In genomic region chr1:21320410-21321107, GRCh38 we compare ENCODE assay signal across 15 cellular contexts. TPM values are rescaled to one million over a fixed set of nuclear protein-coding genes. Genes with fewer than 3 reads are reported as not detected.
DNase-seq lines count a peak whose midpoint lies in the region; ATAC-seq, FAIRE-seq and TF ChIP-seq lines count a peak whose summit lies in the region.
"Had no signal": no experiment of that assay in that cellular context is flagged by ENCODE, and none has a peak within 500 bp of the region (broad histone marks: within the 10 kb centered on the region; RNA-seq: fewer than 3 reads in every experiment).

No MANE protein-coding gene starts in this region.

- H4K5ac ChIP-seq in IMR-90 (ENCODE audit: low read depth, low read length), result peak overlapping the region; percentile 57

- ATAC-seq in IMR-90 (ENCODE audit: low read depth), result no peak
- ATAC-seq: activated T-cell treated with anti-CD3 and anti-CD28 coated beads, Interleukin-2, amount 50 U/mL, for 4 hours had no signal

- H3K79me1 ChIP-seq in IMR-90 (ENCODE audit: low read depth in 1 of 2, low read length in 2 of 2), result peaks cover 45 to 93% of the 10 kb centered on the region in 2 experiments
- H3K79me1 ChIP-seq in mesenchymal stem cell (replicated peaks; ENCODE audit: low read length, poor library complexity, severe bottlenecking), result peaks cover 34% of the 10 kb centered on the region

- peak overlapping the region in 3 of 5 experiments; percentile 65 to 86 (median 80) for H3K27ac Mint-ChIP-seq in brain
- H3K27ac Mint-ChIP-seq: stimulated activated naive CD8-positive, alpha-beta T cell treated with anti-CD3 and anti-CD28 coated beads, Interleukin-15, Interleukin-2, amounts not matched to agents 100 ng/mL and 50 ng/mL, for 24 hours had no signal

- H3K9me3 ChIP-seq in IMR-90 (ENCODE audit: control insufficient read depth, insufficient read depth, low read length), result no peaks in the 10 kb centered on the region
- H3K9me3 ChIP-seq in mesenchymal stem cell (ENCODE audit: control insufficient read depth, low read length), result no peaks in the 10 kb centered on the region
- H3K9me3 ChIP-seq in suprapubic skin, result no peaks in the 10 kb centered on the region
- H3K9me3 ChIP-seq in BE2C, result no peaks in the 10 kb centered on the region
- no peaks in the 10 kb centered on the region for H3K9me3 ChIP-seq in colonic mucosa
- no peaks in the 10 kb centered on the region for H3K9me3 ChIP-seq in kidney (ENCODE audit: control insufficient read depth in 1 of 2, low read length in 2 of 2)

- H2AK5ac ChIP-seq in IMR-90 (ENCODE audit: low read depth, low read length) (peak overlapping the region; percentile 92), mesenchymal stem cell (ENCODE audit: low read length, severe bottlenecking) (peak overlapping the region; percentile 82)

- peak overlapping the region; percentile 76; the same call in 1 of the 3 replicates for H2BK15ac ChIP-seq in IMR-90 (ENCODE audit: low read depth, low read length)
- H2BK15ac ChIP-seq in mesenchymal stem cell (ENCODE audit: low read depth, poor library complexity, severe bottlenecking), result peak overlapping the region; percentile 30

- peaks cover 45% of the 10 kb centered on the region for H3K9me1 ChIP-seq in IMR-90 (ENCODE audit: insufficient read depth, low read length)

- peaks cover 89% of the 10 kb centered on the region for H3K4me1 Mint-ChIP-seq in brain

- H3K27me3 ChIP-seq in IMR-90 (ENCODE audit: control insufficient read depth, insufficient read depth, low read length) (no peaks in the 10 kb centered on the region), mesenchymal stem cell (ENCODE audit: control insufficient read depth in 1 of 2, insufficient read depth in 1 of 2, low read length in 2 of 2) (no peaks in the 10 kb centered on the region), suprapubic skin (no peaks in the 10 kb centered on the region), BE2C (no peaks in the 10 kb centered on the region), colonic mucosa (no peaks in the 10 kb centered on the region)

- in situ Hi-C loops in IMR-90 (cut with MboI; ENCODE audit: low sequenced_read_pairs), result no loop called here

- CTCF ChIA-PET in IMR-90 (lab: Yijun Ruan, JAX), result interaction anchor here (1.8 kb wide), 1 partner anchor 18 kb away, joined by 5 read pairs; no protein-coding TSS in a partner anchor
- CTCF ChIA-PET in GM10248 (lab: Yijun Ruan, JAX), result interaction anchor here (0.8 to 7.2 kb wide), 7 partner anchors 9 to 66 kb away, joined by 3 to 95 read pairs (median 3); no protein-coding TSS in a partner anchor

- peak overlapping the region; percentile 94 for H3K4ac ChIP-seq in IMR-90 (ENCODE audit: low read depth, low read length)
- peak overlapping the region; percentile 50 to 99 for H3K4ac ChIP-seq in mesenchymal stem cell (ENCODE audit: low read depth in 1 of 2, low read length in 2 of 2)

- peak overlapping the region; percentile 64; the same call in 1 of the 2 replicates for H3K56ac ChIP-seq in IMR-90 (ENCODE audit: extremely low read depth, insufficient read depth, low read length)

- dilution Hi-C loops in IMR-90 (cut with HindIII; ENCODE audit: low sequenced_read_pairs, unreplicated experiment), result no loop called here

- TF ChIP-seq CTCF in IMR-90 (conservative IDR thresholded peaks at IDR 0.05; ENCODE audit: low read depth, low read length) (no peak), brain (conservative IDR thresholded peaks at IDR 0.05) (no peak), suprapubic skin (IDR thresholded peaks at IDR 0.05) (no peak), BE2C (IDR thresholded peaks at IDR 0.05; ENCODE audit: low read depth, low read length) (no peak), colonic mucosa (IDR thresholded peaks at IDR 0.05) (no peak), kidney (IDR thresholded peaks at IDR 0.05; ENCODE audit: borderline replicate concordance, extremely low read depth, insufficient read depth) (no peak), GM10248 (IDR thresholded peaks at IDR 0.05; ENCODE audit: control extremely low read depth, extremely low read depth, low read depth, missing control alignments) (no peak)

- H2AFZ ChIP-seq in IMR-90 (replicated peaks; ENCODE audit: low read length, poor library complexity), result no peak overlapping the region
- no peak overlapping the region for H2AFZ ChIP-seq in mesenchymal stem cell (ENCODE audit: low read depth, low read length)

- 0 out of 2 replicates have a peak, but pooled peaks cover 7% of the 10 kb centered on the region for H4K20me1 ChIP-seq in IMR-90 (ENCODE audit: insufficient read depth, low read length)

- intact Hi-C loops in IMR-90 (cut with micrococcal nuclease), result no loop called here
- intact Hi-C loops in colonic mucosa (cut with DNase I), result no loop called here
- intact Hi-C loops in kidney (cut with DNase I), result no loop called here

- H3K4me2 ChIP-seq in IMR-90 (ENCODE audit: low read depth, low read length) (peak overlapping the region; percentile 39), mesenchymal stem cell (ENCODE audit: low read length, poor library complexity, severe bottlenecking) (no peak overlapping the region)

- no peaks in the 10 kb centered on the region for H3K9me3 Mint-ChIP-seq in brain
- H3K9me3 Mint-ChIP-seq: activated T-cell treated with anti-CD3 and anti-CD28 coated beads, Interleukin-2, amount 50 U/mL, for 4 hours; stimulated activated naive CD8-positive, alpha-beta T cell treated with anti-CD3 and anti-CD28 coated beads, Interleukin-15, Interleukin-2, amounts not matched to agents 100 ng/mL and 50 ng/mL, for 24 hours had no signal

- H3K18ac ChIP-seq in IMR-90 (ENCODE audit: low read depth, low read length), result peak overlapping the region; percentile 68
- peak overlapping the region; percentile 58 to 96 for H3K18ac ChIP-seq in mesenchymal stem cell (ENCODE audit: low read depth in 1 of 2, low read length in 2 of 2)

- H2BK120ac ChIP-seq in IMR-90 (ENCODE audit: low read depth, low read length) (peak overlapping the region; percentile 88), mesenchymal stem cell (ENCODE audit: low read depth, low read length) (peak overlapping the region; percentile 86)

- no peak for TF ChIP-seq RAD21 in IMR-90 (IDR thresholded peaks at IDR 0.05; ENCODE audit: low read length)

- POLR2A ChIA-PET in IMR-90 (lab: Charles Lee; ENCODE audit: unreplicated experiment), result no interaction called here
- POLR2A ChIA-PET in GM10248 (lab: Yijun Ruan, JAX), result no interaction called here

- peak overlapping the region; percentile 78 for H2BK20ac ChIP-seq in IMR-90 (ENCODE audit: low read depth, low read length)

- H3K14ac ChIP-seq in IMR-90 (replicated peaks; ENCODE audit: low read depth, low read length), result peak overlapping the region; percentile 73
- H3K14ac ChIP-seq in mesenchymal stem cell (ENCODE audit: low read length in 2 of 2), result peak overlapping the region in 1 of 2 experiments; percentile 85

- WGBS in IMR-90 (ENCODE audit: extremely low coverage in 2 of 2, insufficient read length in 1 of 2), 2 experiments, result 30% methylated on average over 2 of the region's 12 CpGs; no CpG with 5 or more reads in 1 of the 2 experiments
- 36% methylated on average over 11 of the region's 12 CpGs for WGBS in mesenchymal stem cell
- WGBS in suprapubic skin, result 84% methylated on average over 12 of the region's 12 CpGs

- H3K4me1 ChIP-seq in IMR-90 (ENCODE audit: control insufficient read depth, insufficient read depth, low read length), result peaks cover 73% of the 10 kb centered on the region
- peaks cover 59% of the 10 kb centered on the region for H3K4me1 ChIP-seq in mesenchymal stem cell (ENCODE audit: control insufficient read depth, insufficient read depth, low read depth, low read length)
- H3K4me1 ChIP-seq in suprapubic skin, result peaks cover 82% of the 10 kb centered on the region
- H3K4me1 ChIP-seq in BE2C, result peaks cover 66% of the 10 kb centered on the region
- H3K4me1 ChIP-seq in colonic mucosa, result peaks cover 21% of the 10 kb centered on the region
- H3K4me1 ChIP-seq in kidney (ENCODE audit: control insufficient read depth in 1 of 2, insufficient read depth in 1 of 2, low read depth in 1 of 2, low read length in 2 of 2), result peaks cover 34 to 47% of the 10 kb centered on the region in 2 donors

- peak overlapping the region; percentile 77 for H3K23ac ChIP-seq in IMR-90 (ENCODE audit: low read depth, low read length)
- peak overlapping the region in 1 of 2 experiments; percentile 94 for H3K23ac ChIP-seq in mesenchymal stem cell (ENCODE audit: low read length in 2 of 2)

- peak overlapping the region; percentile 66 for H3K27ac ChIP-seq in IMR-90 (ENCODE audit: insufficient read depth, low read length)
- no peak overlapping the region for H3K27ac ChIP-seq in mesenchymal stem cell (ENCODE audit: low read length, poor library complexity, severe bottlenecking)
- peak overlapping the region; percentile 89 for H3K27ac ChIP-seq in suprapubic skin
- no peak overlapping the region for H3K27ac ChIP-seq in colonic mucosa
- H3K27ac ChIP-seq in kidney (ENCODE audit: low read depth in 2 of 2, low read length in 2 of 2), result no peak overlapping the region

- no peak for FAIRE-seq in kidney (lab: Jason Lieb, UNC)

- no peak overlapping the region for H3K4me3 ChIP-seq in IMR-90 (ENCODE audit: insufficient read depth, low read depth, low read length)
- H3K4me3 ChIP-seq in mesenchymal stem cell (ENCODE audit: insufficient read depth in 1 of 2, low read depth in 1 of 2, low read length in 2 of 2), result no peak overlapping the region
- H3K4me3 ChIP-seq in suprapubic skin, result no peak overlapping the region
- no peak overlapping the region for H3K4me3 ChIP-seq in BE2C (ENCODE audit: low read depth, low read length)
- no peak overlapping the region for H3K4me3 ChIP-seq in colonic mucosa
- H3K4me3 ChIP-seq in kidney (ENCODE audit: low read length in 2 of 2), result no peak overlapping the region

- TF ChIP-seq POLR2A in IMR-90 (IDR thresholded peaks at IDR 0.05; ENCODE audit: low read depth, low read length), result no peak
- no peak for TF ChIP-seq POLR2A in suprapubic skin (IDR thresholded peaks at IDR 0.05)

- peaks cover 2% of the 10 kb centered on the region; the same call in 1 of the 2 replicates for H3K36me3 ChIP-seq in IMR-90 (ENCODE audit: control insufficient read depth, insufficient read depth, low read length)
- peaks cover 0 to 6% of the 10 kb centered on the region in 2 experiments for H3K36me3 ChIP-seq in mesenchymal stem cell (ENCODE audit: control insufficient read depth in 1 of 2, insufficient read depth in 2 of 2, low read depth in 1 of 2, low read length in 2 of 2)
- H3K36me3 ChIP-seq in suprapubic skin, result no peaks in the 10 kb centered on the region
- no peaks in the 10 kb centered on the region for H3K36me3 ChIP-seq in BE2C
- no peaks in the 10 kb centered on the region for H3K36me3 ChIP-seq in colonic mucosa
- H3K36me3 ChIP-seq in kidney (ENCODE audit: control insufficient read depth in 1 of 2, insufficient read depth in 2 of 2, low read length in 2 of 2), result no peaks in the 10 kb centered on the region

- TF ChIP-seq EP300 in suprapubic skin (IDR thresholded peaks at IDR 0.05), result no peak

- H2BK5ac ChIP-seq in IMR-90 (ENCODE audit: low read depth, low read length, poor library complexity, severe bottlenecking), result peak overlapping the region; percentile 79
- H2BK5ac ChIP-seq in mesenchymal stem cell (ENCODE audit: low read depth, low read length, poor library complexity, severe bottlenecking), result no peak overlapping the region

- H3K4me3 Mint-ChIP-seq in brain, result peak overlapping the region in 1 of 5 experiments; percentile 16
- H3K4me3 Mint-ChIP-seq: activated T-cell treated with anti-CD3 and anti-CD28 coated beads, Interleukin-2, amount 50 U/mL, for 4 hours; stimulated activated naive CD8-positive, alpha-beta T cell treated with anti-CD3 and anti-CD28 coated beads, Interleukin-15, Interleukin-2, amounts not matched to agents 100 ng/mL and 50 ng/mL, for 24 hours had no signal

- H2AK9ac ChIP-seq in IMR-90 (replicated peaks; ENCODE audit: low read depth, low read length, poor library complexity), result peak overlapping the region; percentile 86

- peak overlapping the region; percentile 96 to 99 for H2BK12ac ChIP-seq in mesenchymal stem cell (ENCODE audit: low read length in 2 of 2)

- peak overlapping the region; percentile 88 for H4K91ac ChIP-seq in IMR-90 (ENCODE audit: insufficient read depth, low read depth, low read length)
- H4K91ac ChIP-seq in mesenchymal stem cell (ENCODE audit: low read length), result peak overlapping the region; percentile 91

- H4K8ac ChIP-seq in IMR-90 (ENCODE audit: low read depth in 2 of 2, low read length in 2 of 2) (peak overlapping the region; percentile 70 to 72), mesenchymal stem cell (ENCODE audit: low read length) (peak overlapping the region; percentile 69)

- BruUV-seq in IMR-90 (replicated peaks; lab: Mats Ljungman, UMichigan), result no TSS peak

- no peaks in the 10 kb centered on the region for H3K36me3 Mint-ChIP-seq in brain

- no peaks in the 10 kb centered on the region for H3K27me3 Mint-ChIP-seq in brain
- H3K27me3 Mint-ChIP-seq: stimulated activated naive CD8-positive, alpha-beta T cell treated with anti-CD3 and anti-CD28 coated beads, Interleukin-15, Interleukin-2, amounts not matched to agents 100 ng/mL and 50 ng/mL, for 24 hours had no signal

- DNase-seq in IMR-90, result no peak
- DNase-seq in mesenchymal stem cell, result peak; percentile 68
- DNase-seq in suprapubic skin (ENCODE audit: low spot score in 2 of 2), result no peak
- DNase-seq in BE2C, result no peak
- no peak for DNase-seq in colonic mucosa
- no peak for DNase-seq in kidney
- DNase-seq in GM10248 (ENCODE audit: extremely low spot score), result no peak
- DNase-seq: activated CD4-positive, CD25-positive, alpha-beta regulatory T cell; activated T-cell treated with anti-CD3 and anti-CD28 coated beads, Interleukin-2, amount 50 U/mL, for 4 hours; cortex of kidney; GOT3; NCI-H1417 treated with DMSO at 0.1 percent for 48 hours; NCI-H748 treated with DMSO at 0.1 percent for 48 hours had no signal

- peak overlapping the region; percentile 10; the same call in 1 of the 2 replicates for H3K9ac ChIP-seq in IMR-90 (ENCODE audit: low read depth, low read length)
- peak overlapping the region; percentile 84 for H3K9ac ChIP-seq in mesenchymal stem cell (ENCODE audit: low read length)
- no peak overlapping the region for H3K9ac ChIP-seq in colonic mucosa (ENCODE audit: low read depth in 2 of 2, low read length in 2 of 2)
- no peak overlapping the region for H3K9ac ChIP-seq in kidney (ENCODE audit: low read length in 2 of 2)

RNA-seq across cellular contexts. Expression of gene ECE1, which starts 30.3 kb away (rescaled TPM):
- total RNA-seq in IMR-90 (2012; rRNA removed), result 60.0 and 61.8 TPM in 2 replicates
- 124 and 133 TPM in 2 replicates for polyA plus RNA-seq in IMR-90 (2012; rRNA removed)
- 90.4 and 122 TPM in 2 replicates for polyA plus RNA-seq in IMR-90 (2012; cell fraction: cytosol; rRNA removed)
- 71.7 and 82.4 TPM in 2 replicates for polyA plus RNA-seq in IMR-90 (2012; cell fraction: nucleus; rRNA removed; ENCODE audit: low replicate concordance)
- polyA plus RNA-seq in brain (ENCODE audit: insufficient read depth, low read depth, low replicate concordance), result 70.1 TPM
- 229 TPM for polyA plus RNA-seq in mesenchymal stem cell (2013, experiment 1 of 2)
- polyA plus RNA-seq in mesenchymal stem cell (2013, experiment 2 of 2), result 222 TPM
- total RNA-seq in suprapubic skin, result 10 to 100 TPM; 40.8 to 64.2 (median 55.3) TPM
- 52.5 TPM for polyA plus RNA-seq in BE2C (2012; ENCODE audit: insufficient read depth, insufficient read length, low read depth)
- total RNA-seq in colonic mucosa, result 100 to 1,000 TPM in 1 of 2 donors, 10 to 100 TPM in 1; 99.0 to 149 TPM
- total RNA-seq in kidney, result 128 TPM
- polyA plus RNA-seq in kidney (ENCODE audit: insufficient read depth, low read depth, low replicate concordance), result 30.8 TPM

Comparison
In these comparisons a context has a peak if more than half of its experiments do, and no peak if none do; other contexts are left out.
1. H3K27ac ChIP-seq: peak in IMR-90 (single experiment) and suprapubic skin (single experiment); none in mesenchymal stem cell (single experiment), colonic mucosa (single experiment) and kidney (0 of 2).
2. H3K9ac ChIP-seq: peak in IMR-90 (single experiment) and mesenchymal stem cell (single experiment); none in colonic mucosa (0 of 2) and kidney (0 of 2).